Comparison of ENCODE assay signal across 23 cellular contexts in genomic region chr3:188047536-188047935, GRCh38.
"Had no signal": no experiment of that assay in that cellular context is flagged by ENCODE, and none has a peak within 500 bp of the region (broad histone marks: within the 10 kb centered on the region; RNA-seq: fewer than 3 reads in every experiment).

No MANE protein-coding gene starts in this region.

- H3K36me3 ChIP-seq: brain microvascular endothelial cell, esophagus squamous epithelium, gastroesophageal sphincter, heart right ventricle had no signal

- H3K4me3 ChIP-seq: esophagus squamous epithelium, gastroesophageal sphincter, heart right ventricle had no signal

- H3K27me3 ChIP-seq: brain microvascular endothelial cell, gastroesophageal sphincter, heart right ventricle had no signal

- H3K9me3 ChIP-seq: esophagus squamous epithelium, gastroesophageal sphincter, heart right ventricle had no signal

- ATAC-seq: activated T-cell treated with anti-CD3 and anti-CD28 coated beads, Interleukin-2, amount 50 U/mL, for 4 hours; activated T-helper 17 cell treated with anti-CD3 and anti-CD28 coated beads, Interleukin-2, amount 50 U/mL, for 72 hours; gastroesophageal sphincter; heart right ventricle had no signal

- H3K27ac ChIP-seq: brain microvascular endothelial cell, epithelial cell of prostate, esophagus squamous epithelium, gastroesophageal sphincter, heart right ventricle had no signal

- DNase-seq: activated CD4-positive, alpha-beta memory T cell treated with anti-CD3 and anti-CD28 coated beads, Interleukin-2, amount 10 ng/mL, durations not matched to agents 7 days and 5 days; activated CD4-positive, alpha-beta T cell treated with anti-CD3 and anti-CD28 coated beads for 1 hour; activated CD4-positive, alpha-beta T cell treated with anti-CD3 and anti-CD28 coated beads for 4 hours; activated CD4-positive, alpha-beta T cell treated with anti-CD3 and anti-CD28 coated beads, Interleukin-2, amount 10 ng/mL, durations not matched to agents 7 days and 5 days; activated CD4-positive, alpha-beta T cell treated with anti-CD3 and anti-CD28 coated beads, Interleukin-2, amount 50 U/mL, for 4 hours; activated CD4-positive, CD25-positive, alpha-beta regulatory T cell; activated effector memory CD4-positive, alpha-beta T cell treated with Interleukin-2 at 50 U/mL for 16 hours; activated gamma-delta T cell treated with Interleukin-2 at 50 U/mL for 16 hours; activated naive CD4-positive, alpha-beta T cell treated with anti-CD3 and anti-CD28 coated beads, Interleukin-2, amount 50 U/mL, for 16 hours; activated naive CD4-positive, alpha-beta T cell treated with Interleukin-2 at 50 U/mL for 16 hours; activated T-cell treated with anti-CD3 and anti-CD28 coated beads, Interleukin-2, amount 50 U/mL, for 4 hours; amniotic stem cell; anterior cingulate cortex; brain microvascular endothelial cell; effector CD8-positive, alpha-beta T cell; esophagus squamous epithelium; foreskin melanocyte; heart right ventricle; T-helper 1 cell; T-helper 2 cell had no signal
